In the genomic region with DNA sequence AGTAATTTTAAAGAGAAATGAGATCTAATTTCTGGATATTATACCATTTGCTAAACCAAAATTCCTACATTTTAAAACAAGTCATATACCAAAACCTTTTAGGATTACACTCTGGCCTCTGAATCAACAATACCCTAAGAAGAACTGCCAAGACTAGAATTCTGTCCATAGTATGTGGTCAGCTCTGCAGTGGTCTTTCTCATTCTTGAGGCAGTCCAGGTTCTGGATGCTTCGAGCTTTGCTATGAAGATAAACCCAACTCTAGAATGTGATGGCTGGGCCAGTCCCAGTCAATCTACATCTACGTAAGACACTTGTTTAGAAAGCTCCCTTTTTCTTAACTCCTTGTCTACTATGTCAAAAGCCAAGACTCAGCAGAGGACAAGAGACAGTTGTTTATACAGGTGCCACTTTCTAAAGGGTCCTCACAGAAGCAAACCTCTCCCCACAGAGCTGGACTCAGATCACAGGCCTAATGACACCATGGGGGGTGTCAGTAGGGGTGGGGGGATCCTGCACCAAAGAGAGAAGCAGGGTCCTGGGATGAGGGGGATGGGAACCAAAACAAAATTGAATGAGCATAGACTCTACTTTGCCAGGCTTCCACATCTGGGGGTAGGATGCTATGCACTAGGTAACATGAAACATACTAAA, we compare ENCODE assay signal across 19 cellular contexts.
DNase-seq lines count a peak whose midpoint lies in the region; TF ChIP-seq lines count a peak whose summit lies in the region.
"Had no signal": no experiment of that assay in that cellular context is flagged by ENCODE, and none has a peak within 500 bp of the region (broad histone marks: within the 10 kb centered on the region; RNA-seq: fewer than 3 reads in every experiment).

No MANE protein-coding gene starts in this region.

- H3K27me3 ChIP-seq in Caco-2 (replicated peaks; ENCODE audit: control insufficient read depth, insufficient read depth, low read length) (no peaks in the 10 kb centered on the region), iPS-18a (ENCODE audit: control insufficient read depth, insufficient read depth, low read length) (no peaks in the 10 kb centered on the region), neuronal stem cell (ENCODE audit: control insufficient read depth in 3 of 3, insufficient read depth in 3 of 3, low read depth in 1 of 3, low read length in 3 of 3) (no peaks in the 10 kb centered on the region), BE2C (no peaks in the 10 kb centered on the region), adrenal gland (no peaks in the 10 kb centered on the region)
- H3K27me3 ChIP-seq: BLaER1 had no signal

- H2AFZ ChIP-seq in neuronal stem cell (ENCODE audit: low read length): no peak overlapping the region

- H2BK5ac ChIP-seq in neuronal stem cell (ENCODE audit: low read length): no peak overlapping the region

- H3K27me3 Mint-ChIP-seq in Caco-2 (ENCODE audit: insufficient read depth, unreplicated experiment): no peaks in the 10 kb centered on the region
- H3K27me3 Mint-ChIP-seq in activated CD4-positive, alpha-beta T cell treated with anti-CD3 and anti-CD28 coated beads, Interleukin-2, amount 10 ng/mL, durations not matched to agents 7 days and 5 days: no peaks in the 10 kb centered on the region

- H2BK12ac ChIP-seq in neuronal stem cell (ENCODE audit: low read length): no peak overlapping the region

- H2BK120ac ChIP-seq in neuronal stem cell (ENCODE audit: low read depth, low read length): no peak overlapping the region

- H3K36me3 Mint-ChIP-seq in Caco-2 (ENCODE audit: insufficient read depth, unreplicated experiment): peaks cover 11% of the 10 kb centered on the region
- H3K36me3 Mint-ChIP-seq in activated CD4-positive, alpha-beta T cell treated with anti-CD3 and anti-CD28 coated beads, Interleukin-2, amount 10 ng/mL, durations not matched to agents 7 days and 5 days (ENCODE audit: low read depth): no peaks in the 10 kb centered on the region
- H3K36me3 Mint-ChIP-seq: CD8-positive, alpha-beta memory T cell had no signal

- H3K27ac Mint-ChIP-seq in Caco-2 (ENCODE audit: unreplicated experiment): no peak overlapping the region
- H3K27ac Mint-ChIP-seq in activated CD4-positive, alpha-beta T cell treated with anti-CD3 and anti-CD28 coated beads, Interleukin-2, amount 10 ng/mL, durations not matched to agents 7 days and 5 days: no peak overlapping the region
- H3K27ac Mint-ChIP-seq: CD8-positive, alpha-beta memory T cell had no signal

- H3K27ac ChIP-seq in iPS-18a (ENCODE audit: low read length) (no peak overlapping the region), neuronal stem cell (replicated peaks; ENCODE audit: low read length) (peak overlapping the region; percentile 80), adrenal gland (no peak overlapping the region)
- H3K27ac ChIP-seq: BLaER1 had no signal

- H3K23ac ChIP-seq in neuronal stem cell (ENCODE audit: low read depth, low read length, poor library complexity): no peak overlapping the region

- H3K4ac ChIP-seq in neuronal stem cell (ENCODE audit: low read length): no peak overlapping the region

- intact Hi-C loops in Caco-2 (cut with micrococcal nuclease; ENCODE audit: unreplicated experiment) (loop anchor here (2.0 kb wide), 2 partner anchors 57 to 63 kb away; a partner anchor contains a TSS), adrenal gland (cut with DNase I) (no loop called here)

- H3K9me3 Mint-ChIP-seq in Caco-2 (ENCODE audit: unreplicated experiment): no peaks in the 10 kb centered on the region
- no peaks in the 10 kb centered on the region for H3K9me3 Mint-ChIP-seq in activated CD4-positive, alpha-beta T cell treated with anti-CD3 and anti-CD28 coated beads, Interleukin-2, amount 10 ng/mL, durations not matched to agents 7 days and 5 days

- no CpG with 5 or more reads among the region's 2 CpGs for WGBS in neuronal stem cell (ENCODE audit: extremely low coverage in 2 of 2, insufficient read length in 2 of 2, insufficient replicate concordance in 1 of 2), 2 donors
- WGBS in adrenal gland, 4 donors: 90 to 100% (median 90%) methylated on average over 2 of the region's 2 CpGs

- no peaks in the 10 kb centered on the region for H3K36me3 ChIP-seq in Caco-2 (ENCODE audit: control insufficient read depth, insufficient read depth, low read length)
- no peaks in the 10 kb centered on the region for H3K36me3 ChIP-seq in iPS-18a (ENCODE audit: control insufficient read depth, low read depth, low read length)
- H3K36me3 ChIP-seq in neuronal stem cell (replicated peaks in 1 of 2; ENCODE audit: control insufficient read depth in 2 of 2, insufficient read depth in 2 of 2, low read length in 2 of 2): peaks cover 0 to 4% of the 10 kb centered on the region in 2 donors
- H3K36me3 ChIP-seq in BE2C: no peaks in the 10 kb centered on the region
- no peaks in the 10 kb centered on the region for H3K36me3 ChIP-seq in adrenal gland (replicated peaks in 1 of 2)

- H4K91ac ChIP-seq in neuronal stem cell (ENCODE audit: low read depth, low read length, poor library complexity): no peak overlapping the region

- BruUV-seq in Caco-2 (replicated peaks; lab: Mats Ljungman, UMichigan): no TSS peak

- CTCF ChIA-PET in Caco-2 (lab: Charles Lee): no interaction called here
- CTCF ChIA-PET in activated CD4-positive, alpha-beta T cell treated with anti-CD3 and anti-CD28 coated beads, Interleukin-2, amount 10 ng/mL, durations not matched to agents 7 days and 5 days (lab: Charles Lee): interaction anchor here (1.0 kb wide), 1 partner anchor 197 kb away, joined by 4 read pairs; a partner anchor contains a TSS

- peaks cover 30% of the 10 kb centered on the region for H3K4me1 Mint-ChIP-seq in Caco-2 (ENCODE audit: low read depth, unreplicated experiment)
- H3K4me1 Mint-ChIP-seq in activated CD4-positive, alpha-beta T cell treated with anti-CD3 and anti-CD28 coated beads, Interleukin-2, amount 10 ng/mL, durations not matched to agents 7 days and 5 days: no peaks in the 10 kb centered on the region
- H3K4me1 Mint-ChIP-seq: CD8-positive, alpha-beta memory T cell had no signal

- DNase-seq in Caco-2: no peak
- peak; percentile 31 for DNase-seq in astrocyte of the cerebellum (ENCODE audit: low read depth)
- DNase-seq in neuronal stem cell (ENCODE audit: low spot score): peak; percentile 35
- DNase-seq in BE2C: no peak
- no peak for DNase-seq in activated CD4-positive, alpha-beta T cell treated with anti-CD3 and anti-CD28 coated beads, Interleukin-2, amount 10 ng/mL, durations not matched to agents 7 days and 5 days
- no peak for DNase-seq in adrenal gland
- DNase-seq in T-helper 9 cell: no peak
- DNase-seq: 8988T; CD8-positive, alpha-beta memory T cell; GDM1; KG1; NCI-H1417 treated with DMSO at 0.1 percent for 48 hours; NCI-H2029; NCI-H2171 treated with DMSO at 0.1 percent for 48 hours; NCI-H446 treated with DMSO at 0.1 percent for 48 hours; NK-92 treated with Interleukin-12 subunit alpha and Interleukin-12 subunit beta, amount 100 ng/mL, for 24 hours; SHP77 treated with DMSO at 0.1 percent for 48 hours had no signal

- POLR2A ChIA-PET in Caco-2 (lab: Charles Lee): no interaction called here
- POLR2A ChIA-PET in activated CD4-positive, alpha-beta T cell treated with anti-CD3 and anti-CD28 coated beads, Interleukin-2, amount 10 ng/mL, durations not matched to agents 7 days and 5 days (lab: Charles Lee): no interaction called here

- H2AK5ac ChIP-seq in neuronal stem cell (ENCODE audit: low read depth, low read length): no peak overlapping the region

- no peak overlapping the region for H3K4me3 ChIP-seq in Caco-2 (ENCODE audit: low read depth, low read length)
- no peak overlapping the region for H3K4me3 ChIP-seq in astrocyte of the cerebellum (ENCODE audit: low read depth, low read length)
- peak overlapping the region; percentile 28 for H3K4me3 ChIP-seq in iPS-18a (ENCODE audit: low read length)
- H3K4me3 ChIP-seq in neuronal stem cell (ENCODE audit: low read length in 2 of 2): no peak overlapping the region
- H3K4me3 ChIP-seq in BE2C (ENCODE audit: low read depth, low read length): no peak overlapping the region
- H3K4me3 ChIP-seq in adrenal gland: no peak overlapping the region
- H3K4me3 ChIP-seq: BLaER1 had no signal

- H3K4me1 ChIP-seq in Caco-2 (peaks cover 47% of the 10 kb centered on the region), iPS-18a (ENCODE audit: control insufficient read depth, low read depth, low read length) (peaks cover 9% of the 10 kb centered on the region), neuronal stem cell (ENCODE audit: control insufficient read depth in 2 of 2, insufficient read depth in 1 of 2, low read depth in 1 of 2, low read length in 2 of 2) (peaks cover 15 to 20% of the 10 kb centered on the region in 2 donors), BE2C (peaks cover 12% of the 10 kb centered on the region), adrenal gland (replicated peaks in 1 of 2) (peaks cover 4 to 19% of the 10 kb centered on the region in 2 donors)
- H3K4me1 ChIP-seq: BLaER1 had no signal

- H3K79me1 ChIP-seq in neuronal stem cell (ENCODE audit: low read depth, low read length): no peaks in the 10 kb centered on the region

- H3K9me3 ChIP-seq in Caco-2 (no peaks in the 10 kb centered on the region), iPS-18a (ENCODE audit: control insufficient read depth, low read depth, low read length) (no peaks in the 10 kb centered on the region), neuronal stem cell (replicated peaks in 1 of 2; ENCODE audit: control insufficient read depth in 2 of 2, insufficient read depth in 1 of 2, low read depth in 1 of 2, low read length in 2 of 2) (peaks cover 0 to 16% of the 10 kb centered on the region in 2 donors), BE2C (no peaks in the 10 kb centered on the region), adrenal gland (replicated peaks in 1 of 3) (no peaks in the 10 kb centered on the region)

- no peak overlapping the region for H4K8ac ChIP-seq in neuronal stem cell (ENCODE audit: low read depth, low read length)

- TF ChIP-seq POLR2A in adrenal gland (IDR thresholded peaks at IDR 0.05): no peak

- H3K14ac ChIP-seq in neuronal stem cell (ENCODE audit: low read length): no peak overlapping the region

- H3K4me2 ChIP-seq in neuronal stem cell (ENCODE audit: insufficient read depth, low read length, poor library complexity, severe bottlenecking): peak overlapping the region; percentile 32
- H3K4me2 ChIP-seq: BLaER1 had no signal

- no peak overlapping the region for H2BK15ac ChIP-seq in neuronal stem cell (ENCODE audit: low read length)

- TF ChIP-seq CTCF in Caco-2 (IDR thresholded peaks at IDR 0.05; ENCODE audit: insufficient read depth in 1 of 2, low read depth in 1 of 2, low read length in 1 of 2, severe bottlenecking in 1 of 2, unreplicated experiment in 1 of 2) (no peak), astrocyte of the cerebellum (IDR thresholded peaks at IDR 0.05; ENCODE audit: low read depth, low read length, missing control alignments) (no peak), BE2C (IDR thresholded peaks at IDR 0.05; ENCODE audit: low read depth, low read length) (no peak), adrenal gland (IDR thresholded peaks at IDR 0.05) (no peak)

- H3K4me3 Mint-ChIP-seq in Caco-2 (ENCODE audit: unreplicated experiment): peak overlapping the region; percentile 51
- no peak overlapping the region for H3K4me3 Mint-ChIP-seq in activated CD4-positive, alpha-beta T cell treated with anti-CD3 and anti-CD28 coated beads, Interleukin-2, amount 10 ng/mL, durations not matched to agents 7 days and 5 days
- H3K4me3 Mint-ChIP-seq: CD8-positive, alpha-beta memory T cell had no signal

- in situ Hi-C loops in astrocyte of the cerebellum (cut with HindIII; ENCODE audit: low sequenced_read_pairs): no loop called here

- H3K18ac ChIP-seq in neuronal stem cell (ENCODE audit: low read length): no peak overlapping the region

- no peak overlapping the region for H3K9ac ChIP-seq in iPS-18a (ENCODE audit: low read length)
- no peak overlapping the region for H3K9ac ChIP-seq in neuronal stem cell (ENCODE audit: low read depth, low read length, poor library complexity)
- H3K9ac ChIP-seq: BLaER1 had no signal

Comparison
In these comparisons a context has a peak if more than half of its experiments do, and no peak if none do; other contexts are left out.
1. DNase-seq: peak in astrocyte of the cerebellum (single experiment) and neuronal stem cell (single experiment); none in Caco-2 (0 of 2), BE2C (single experiment), activated CD4-positive, alpha-beta T cell treated with anti-CD3 and anti-CD28 coated beads, Interleukin-2, amount 10 ng/mL, durations not matched to agents 7 days and 5 days (single experiment), adrenal gland (0 of 7) and T-helper 9 cell (single experiment).